ENCODE assay signal across 20 cellular contexts in the genomic region with DNA sequence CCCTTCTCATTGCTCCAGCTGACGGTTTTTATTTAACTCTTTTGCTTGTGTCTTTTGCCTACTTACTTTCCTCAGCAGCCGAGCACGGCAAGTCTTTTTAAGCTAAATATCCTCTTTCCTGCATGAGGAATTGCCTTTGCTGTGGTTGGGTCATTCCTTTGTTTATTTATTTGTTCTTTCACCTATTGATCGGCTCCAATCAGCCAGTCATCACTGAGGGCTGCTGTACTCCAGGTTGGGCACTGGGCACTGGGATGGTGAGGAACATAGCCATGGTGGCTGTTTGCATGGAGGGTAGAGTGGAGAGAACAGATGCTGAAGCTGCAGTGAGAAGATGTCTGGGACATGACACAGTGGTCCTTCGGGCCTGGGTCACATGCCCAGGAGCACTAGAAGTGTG.
DNase-seq lines count a peak whose midpoint lies in the region; ATAC-seq, FAIRE-seq and TF ChIP-seq lines count a peak whose summit lies in the region.
"Had no signal": no experiment of that assay in that cellular context is flagged by ENCODE, and none has a peak within 500 bp of the region (broad histone marks: within the 10 kb centered on the region; RNA-seq: fewer than 3 reads in every experiment).

No MANE protein-coding gene starts in this region.

- peaks cover 67 to 99% of the 10 kb centered on the region in 2 experiments for H3K79me1 ChIP-seq in IMR-90 (ENCODE audit: low read depth in 1 of 2, low read length in 2 of 2)

- no TSS peak for BruUV-seq in IMR-90 (replicated peaks; lab: Mats Ljungman, UMichigan)

- H3K4me1 ChIP-seq in IMR-90 (ENCODE audit: control insufficient read depth, insufficient read depth, low read length) (peaks cover 35% of the 10 kb centered on the region), astrocyte (ENCODE audit: insufficient read depth, low read length) (peaks cover 28% of the 10 kb centered on the region)
- H3K4me1 ChIP-seq: BE2C had no signal

- H4K5ac ChIP-seq in IMR-90 (ENCODE audit: low read depth, low read length): no peak overlapping the region

- in situ Hi-C loops in IMR-90 (cut with MboI; ENCODE audit: low sequenced_read_pairs): loop anchor here (25.0 kb wide), 1 partner anchor 1643 kb away; the partner anchor contains the start of genes CXXC1 and MBD1

- H3K14ac ChIP-seq in IMR-90 (replicated peaks; ENCODE audit: low read depth, low read length): peak overlapping the region; percentile 78

- peaks cover 27% of the 10 kb centered on the region for H3K79me2 ChIP-seq in astrocyte (ENCODE audit: insufficient read depth, low read length)

- no peak overlapping the region for H2AK9ac ChIP-seq in IMR-90 (replicated peaks; ENCODE audit: low read depth, low read length, poor library complexity)

- peak overlapping the region; percentile 3; the same call in 1 of the 2 replicates for H4K91ac ChIP-seq in IMR-90 (ENCODE audit: insufficient read depth, low read depth, low read length)

- no peaks in the 10 kb centered on the region for H3K27me3 Mint-ChIP-seq in astrocyte (ENCODE audit: low read depth, unreplicated experiment)

- no peak for TF ChIP-seq POLR2A in IMR-90 (IDR thresholded peaks at IDR 0.05; ENCODE audit: low read depth, low read length)

- no peak overlapping the region for H3K18ac ChIP-seq in IMR-90 (ENCODE audit: low read depth, low read length)

- dilution Hi-C loops in IMR-90 (cut with HindIII; ENCODE audit: low sequenced_read_pairs, unreplicated experiment): no loop called here

- H3K9me3 ChIP-seq in IMR-90 (ENCODE audit: control insufficient read depth, insufficient read depth, low read length): no peaks in the 10 kb centered on the region
- H3K9me3 ChIP-seq in astrocyte (ENCODE audit: insufficient read depth, low read depth, low read length): no peaks in the 10 kb centered on the region
- H3K9me3 ChIP-seq: BE2C had no signal

- peaks cover 8% of the 10 kb centered on the region for H3K9me3 Mint-ChIP-seq in astrocyte (ENCODE audit: unreplicated experiment)
- H3K9me3 Mint-ChIP-seq: CD8-positive, alpha-beta memory T cell had no signal

- no peak overlapping the region for H3K27ac ChIP-seq in IMR-90 (ENCODE audit: insufficient read depth, low read length)
- no peak overlapping the region for H3K27ac ChIP-seq in astrocyte (ENCODE audit: low read depth, low read length)

- CTCF ChIA-PET in IMR-90 (lab: Yijun Ruan, JAX): no interaction called here

- ATAC-seq in IMR-90 (ENCODE audit: low read depth) (no peak), left lobe of liver (peak; percentile 60), HG03159 (IDR thresholded peaks at IDR 0.05; ENCODE audit: unreplicated experiment) (no peak)
- ATAC-seq: GM12878 had no signal

- peaks cover 57% of the 10 kb centered on the region for H3K36me3 Mint-ChIP-seq in astrocyte (ENCODE audit: low read depth, unreplicated experiment)
- H3K36me3 Mint-ChIP-seq: CD4-positive, CD25-positive, alpha-beta regulatory T cell had no signal

- FAIRE-seq in astrocyte (lab: Jason Lieb, UNC): no peak
- FAIRE-seq: A204.1, GM12878, GM19239, H1 had no signal

- no peak overlapping the region for H3K56ac ChIP-seq in IMR-90 (ENCODE audit: extremely low read depth, insufficient read depth, low read length)

- H2AFZ ChIP-seq in IMR-90 (replicated peaks; ENCODE audit: low read length, poor library complexity) (no peak overlapping the region), astrocyte (ENCODE audit: low read depth, low read length) (no peak overlapping the region)

- no peak overlapping the region for H3K4me3 ChIP-seq in IMR-90 (ENCODE audit: insufficient read depth, low read depth, low read length)
- H3K4me3 ChIP-seq in astrocyte (ENCODE audit: insufficient read depth, low read depth, low read length): no peak overlapping the region
- H3K4me3 ChIP-seq: GM12878 had no signal

- H4K20me1 ChIP-seq in IMR-90 (ENCODE audit: insufficient read depth, low read length) (peaks cover 38% of the 10 kb centered on the region), astrocyte (ENCODE audit: insufficient read depth, low read length) (peaks cover 28% of the 10 kb centered on the region)

- H3K27ac Mint-ChIP-seq in astrocyte (ENCODE audit: unreplicated experiment): peak overlapping the region; percentile 97
- H3K27ac Mint-ChIP-seq: CD4-positive, CD25-positive, alpha-beta regulatory T cell; CD8-positive, alpha-beta memory T cell had no signal

- H3K9ac ChIP-seq in IMR-90 (ENCODE audit: low read depth, low read length) (no peak overlapping the region), astrocyte (ENCODE audit: low read length) (no peak overlapping the region)

- H2BK20ac ChIP-seq in IMR-90 (ENCODE audit: low read depth, low read length): no peak overlapping the region; the same call in none of the 2 replicates

- TF ChIP-seq CTCF in IMR-90 (conservative IDR thresholded peaks at IDR 0.05; ENCODE audit: low read depth, low read length) (no peak), astrocyte (IDR thresholded peaks at IDR 0.05; ENCODE audit: insufficient read depth, low read depth, low read length) (no peak)

- H2BK15ac ChIP-seq in IMR-90 (ENCODE audit: low read depth, low read length): no peak overlapping the region

- H4K8ac ChIP-seq in IMR-90 (ENCODE audit: low read depth in 2 of 2, low read length in 2 of 2): peak overlapping the region in 1 of 2 experiments; percentile 6; a peak in 1 of 4 replicates

- H3K36me3 ChIP-seq in IMR-90 (ENCODE audit: control insufficient read depth, insufficient read depth, low read length) (peaks cover 8% of the 10 kb centered on the region), astrocyte (ENCODE audit: insufficient read depth, low read length) (no peaks in the 10 kb centered on the region)
- H3K36me3 ChIP-seq: BE2C had no signal

- peaks cover 58% of the 10 kb centered on the region for H3K9me1 ChIP-seq in IMR-90 (ENCODE audit: insufficient read depth, low read length)

- H2AK5ac ChIP-seq in IMR-90 (ENCODE audit: low read depth, low read length): peak overlapping the region; percentile 25; the same call in 1 of the 2 replicates

- intact Hi-C loops in IMR-90 (cut with micrococcal nuclease): no loop called here

- H3K27me3 ChIP-seq in IMR-90 (ENCODE audit: control insufficient read depth, insufficient read depth, low read length) (no peaks in the 10 kb centered on the region), astrocyte (ENCODE audit: insufficient read depth, low read length) (no peaks in the 10 kb centered on the region)
- H3K27me3 ChIP-seq: BE2C had no signal

- H2BK120ac ChIP-seq in IMR-90 (ENCODE audit: low read depth, low read length): peak overlapping the region; percentile 2; the same call in 1 of the 2 replicates

- POLR2A ChIA-PET in IMR-90 (lab: Charles Lee; ENCODE audit: unreplicated experiment): no interaction called here

- peaks cover 55% of the 10 kb centered on the region for H3K4me1 Mint-ChIP-seq in astrocyte (ENCODE audit: low read depth, unreplicated experiment)
- H3K4me1 Mint-ChIP-seq: CD8-positive, alpha-beta memory T cell had no signal

- no peak overlapping the region for H3K4me3 Mint-ChIP-seq in astrocyte (ENCODE audit: unreplicated experiment)
- H3K4me3 Mint-ChIP-seq: CD4-positive, CD25-positive, alpha-beta regulatory T cell; CD8-positive, alpha-beta memory T cell; H9 had no signal

- H3K4ac ChIP-seq in IMR-90 (ENCODE audit: low read depth, low read length): no peak overlapping the region; the same call in 1 of the 2 replicates

- 100% methylated on average over 1 of the region's 5 CpGs; no CpG with 5 or more reads in 1 of the 2 experiments for WGBS in IMR-90 (ENCODE audit: extremely low coverage in 2 of 2, insufficient read length in 1 of 2), 2 experiments

- DNase-seq in IMR-90 (no peak), astrocyte (ENCODE audit: low read depth) (no peak), left lobe of liver (ENCODE audit: low spot score) (peak; percentile 43), SHP77 treated with DMSO at 0.1 percent for 48 hours (lab: John Stamatoyannopoulos, UW) (no peak)
- DNase-seq in NK-92 treated with Interleukin-12 subunit alpha and Interleukin-12 subunit beta, amount 100 ng/mL, for 24 hours (lab: John Stamatoyannopoulos, UW): no peak
- DNase-seq: ACHN; BE2C; C1 segment of cervical spinal cord; CD4-positive, CD25-positive, alpha-beta regulatory T cell; CD8-positive, alpha-beta memory T cell; COR-L47; DMS 273 treated with DMSO at 0.1 percent for 48 hours; DMS53; DND-41; H9 had no signal

- H2BK5ac ChIP-seq in IMR-90 (ENCODE audit: low read depth, low read length, poor library complexity, severe bottlenecking): no peak overlapping the region

- TF ChIP-seq RAD21 in IMR-90 (IDR thresholded peaks at IDR 0.05; ENCODE audit: low read length): no peak

- H3K4me2 ChIP-seq in IMR-90 (ENCODE audit: low read depth, low read length) (no peak overlapping the region), astrocyte (ENCODE audit: low read length) (no peak overlapping the region)

- no peak overlapping the region for H3K23ac ChIP-seq in IMR-90 (ENCODE audit: low read depth, low read length)

TF ChIP-seq in IMR-90, 13 proteins besides CTCF, POLR2A, EP300 and RAD21 (continues in another document):
- no peak for TF ChIP-seq NFE2L2 (IDR thresholded peaks at IDR 0.05; ENCODE audit: low read depth, low read length)
- no peak for TF ChIP-seq CEBPB (IDR thresholded peaks at IDR 0.05; ENCODE audit: low read depth, low read length)
- TF ChIP-seq CHD1 (IDR thresholded peaks at IDR 0.05; ENCODE audit: low read depth, low read length): no peak
- TF ChIP-seq BHLHE40 (IDR thresholded peaks at IDR 0.05; ENCODE audit: low read depth, low read length): no peak
- TF ChIP-seq RFX5 (IDR thresholded peaks at IDR 0.05; ENCODE audit: low read depth, low read length): no peak
- no peak for TF ChIP-seq SMC3 (IDR thresholded peaks at IDR 0.05; ENCODE audit: low read depth, low read length)
- no peak for TF ChIP-seq ELK1 (IDR thresholded peaks at IDR 0.05; ENCODE audit: borderline replicate concordance, low read depth, low read length)
- TF ChIP-seq MAZ (IDR thresholded peaks at IDR 0.05; ENCODE audit: borderline replicate concordance, low read depth, low read length): no peak
- no peak for TF ChIP-seq MXI1 (IDR thresholded peaks at IDR 0.05; ENCODE audit: borderline replicate concordance, low read depth, low read length)
- no peak for TF ChIP-seq RCOR1 (IDR thresholded peaks at IDR 0.05; ENCODE audit: insufficient replicate concordance, low read length)
- no peak for TF ChIP-seq MAFK (IDR thresholded peaks at IDR 0.05; ENCODE audit: low read depth, low read length)
- TF ChIP-seq FOS (IDR thresholded peaks at IDR 0.05; ENCODE audit: low read depth, low read length): no peak
